1 cellular context compared by ENCODE assay signal in the genomic region with DNA sequence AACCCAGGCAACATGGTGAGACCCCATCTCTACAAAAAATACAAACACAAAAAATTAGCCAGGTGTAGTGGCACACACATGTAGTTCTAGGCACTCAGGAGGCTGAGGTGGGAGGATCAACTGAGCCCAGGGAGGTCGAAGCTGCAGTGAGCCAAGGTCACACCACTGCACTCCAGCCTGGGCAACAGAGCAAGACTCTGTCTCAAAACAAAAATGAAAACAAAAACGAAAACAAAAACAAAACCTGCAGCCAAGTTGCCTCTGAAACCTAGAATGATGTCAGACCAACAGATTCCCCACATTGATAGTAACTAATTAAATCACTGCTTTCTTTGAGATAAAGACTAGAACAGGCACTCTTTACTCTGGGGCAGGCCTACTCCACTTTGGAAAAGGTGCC.
TF ChIP-seq lines count a peak whose summit lies in the region.

No MANE protein-coding gene starts in this region.

TF ChIP-seq in K562, 482 proteins besides CTCF, POLR2A, EP300 and RAD21 (continued from another document):
- TF ChIP-seq, protein P1, sequence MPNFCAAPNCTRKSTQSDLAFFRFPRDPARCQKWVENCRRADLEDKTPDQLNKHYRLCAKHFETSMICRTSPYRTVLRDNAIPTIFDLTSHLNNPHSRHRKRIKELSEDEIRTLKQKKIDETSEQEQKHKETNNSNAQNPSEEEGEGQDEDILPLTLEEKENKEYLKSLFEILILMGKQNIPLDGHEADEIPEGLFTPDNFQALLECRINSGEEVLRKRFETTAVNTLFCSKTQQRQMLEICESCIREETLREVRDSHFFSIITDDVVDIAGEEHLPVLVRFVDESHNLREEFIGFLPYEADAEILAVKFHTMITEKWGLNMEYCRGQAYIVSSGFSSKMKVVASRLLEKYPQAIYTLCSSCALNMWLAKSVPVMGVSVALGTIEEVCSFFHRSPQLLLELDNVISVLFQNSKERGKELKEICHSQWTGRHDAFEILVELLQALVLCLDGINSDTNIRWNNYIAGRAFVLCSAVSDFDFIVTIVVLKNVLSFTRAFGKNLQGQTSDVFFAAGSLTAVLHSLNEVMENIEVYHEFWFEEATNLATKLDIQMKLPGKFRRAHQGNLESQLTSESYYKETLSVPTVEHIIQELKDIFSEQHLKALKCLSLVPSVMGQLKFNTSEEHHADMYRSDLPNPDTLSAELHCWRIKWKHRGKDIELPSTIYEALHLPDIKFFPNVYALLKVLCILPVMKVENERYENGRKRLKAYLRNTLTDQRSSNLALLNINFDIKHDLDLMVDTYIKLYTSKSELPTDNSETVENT (CRISPR knock-in tag; IDR thresholded peaks at IDR 0.05) = no peak
- TF ChIP-seq PPARD (CRISPR knock-in tag; IDR thresholded peaks at IDR 0.05) (no peak), RUNX1 (IDR thresholded peaks at IDR 0.05; ENCODE audit: low read depth) (no peak), STAT5A (IDR thresholded peaks at IDR 0.05; ENCODE audit: borderline replicate concordance, low read length) (0 out of 2 replicates have a peak, but pooled peaks have one; percentile 5), HDAC1 (IDR thresholded peaks at IDR 0.05) (peak in 1 of 2 experiments; percentile 43; a peak in 2 of 4 replicates), RBM34 (IDR thresholded peaks at IDR 0.05; ENCODE audit: borderline replicate concordance, insufficient read depth, low read length) (no peak), ESRRA (IDR thresholded peaks at IDR 0.05; ENCODE audit: borderline replicate concordance, low read depth) (peak; percentile 44; the same call in 1 of the 2 replicates), GTF2B (IDR thresholded peaks at IDR 0.05; ENCODE audit: extremely low read depth, insufficient read length) (no peak), E2F1 (CRISPR knock-in tag; IDR thresholded peaks at IDR 0.05) (no peak), ZNF766 (CRISPR knock-in tag; conservative IDR thresholded peaks at IDR 0.05) (no peak), SMARCE1 (IDR thresholded peaks at IDR 0.05) (peak; percentile 48; the same call in 1 of the 2 replicates), ZNF143 (CRISPR knock-in tag; IDR thresholded peaks at IDR 0.05) (no peak), FOSL1 (tag; conservative IDR thresholded peaks at IDR 0.05) (peak; percentile 21; the same call in 1 of the 2 replicates), CBFA2T3 (IDR thresholded peaks at IDR 0.05) (peak; percentile 16; the same call in 1 of the 2 replicates), ADNP (tag; IDR thresholded peaks at IDR 0.05) (0 out of 2 replicates have a peak, but pooled peaks have one; percentile 22), FOXJ2 (tag; IDR thresholded peaks at IDR 0.05) (peak; percentile 61; the same call in 1 of the 2 replicates), KDM1A (IDR thresholded peaks at IDR 0.05) (peak; percentile 72 to 80), ZNF324 (CRISPR knock-in tag; IDR thresholded peaks at IDR 0.05) (no peak), RCOR1 (IDR thresholded peaks at IDR 0.05; ENCODE audit: borderline replicate concordance in 1 of 2, low read depth in 2 of 2, low read length in 2 of 2) (peak in 1 of 2 experiments; percentile 52; a peak in 2 of 4 replicates), BCOR (IDR thresholded peaks at IDR 0.05) (peak; percentile 48; the same call in 1 of the 2 replicates), KLF10 (CRISPR knock-in tag; IDR thresholded peaks at IDR 0.05) (no peak), ATF7 (IDR thresholded peaks at IDR 0.05) (peak; percentile 52), TRIM28 (IDR thresholded peaks at IDR 0.05) (no peak), TAL1 (IDR thresholded peaks at IDR 0.05) (0 out of 2 replicates have a peak, but pooled peaks have one; percentile 13), ZC3H8 (IDR thresholded peaks at IDR 0.05) (no peak), HLTF (IDR thresholded peaks at IDR 0.05) (0 out of 2 replicates have a peak, but pooled peaks have one; percentile 34), ZNF121 (CRISPR knock-in tag; conservative IDR thresholded peaks at IDR 0.05) (peak; percentile 83), SMARCA4 (IDR thresholded peaks at IDR 0.05) (peak; percentile 39; the same call in 1 of the 2 replicates), SOX6 (IDR thresholded peaks at IDR 0.05) (0 out of 2 replicates have a peak, but pooled peaks have one; percentile 10), HMG20B (CRISPR knock-in tag; IDR thresholded peaks at IDR 0.05) (no peak)
- TF ChIP-seq, protein P2, sequence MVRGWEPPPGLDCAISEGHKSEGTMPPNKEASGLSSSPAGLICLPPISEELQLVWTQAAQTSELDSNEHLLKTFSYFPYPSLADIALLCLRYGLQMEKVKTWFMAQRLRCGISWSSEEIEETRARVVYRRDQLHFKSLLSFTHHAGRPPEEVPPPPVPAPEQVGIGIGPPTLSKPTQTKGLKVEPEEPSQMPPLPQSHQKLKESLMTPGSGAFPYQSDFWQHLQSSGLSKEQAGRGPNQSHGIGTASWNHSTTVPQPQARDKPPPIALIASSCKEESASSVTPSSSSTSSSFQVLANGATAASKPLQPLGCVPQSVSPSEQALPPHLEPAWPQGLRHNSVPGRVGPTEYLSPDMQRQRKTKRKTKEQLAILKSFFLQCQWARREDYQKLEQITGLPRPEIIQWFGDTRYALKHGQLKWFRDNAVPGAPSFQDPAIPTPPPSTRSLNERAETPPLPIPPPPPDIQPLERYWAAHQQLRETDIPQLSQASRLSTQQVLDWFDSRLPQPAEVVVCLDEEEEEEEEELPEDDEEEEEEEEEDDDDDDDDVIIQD (CRISPR knock-in tag; IDR thresholded peaks at IDR 0.05) = no peak
TF ChIP-seq in K562: peak in this region for 23.
